Comparison of ENCODE assay signal across 15 cellular contexts in the genomic region with DNA sequence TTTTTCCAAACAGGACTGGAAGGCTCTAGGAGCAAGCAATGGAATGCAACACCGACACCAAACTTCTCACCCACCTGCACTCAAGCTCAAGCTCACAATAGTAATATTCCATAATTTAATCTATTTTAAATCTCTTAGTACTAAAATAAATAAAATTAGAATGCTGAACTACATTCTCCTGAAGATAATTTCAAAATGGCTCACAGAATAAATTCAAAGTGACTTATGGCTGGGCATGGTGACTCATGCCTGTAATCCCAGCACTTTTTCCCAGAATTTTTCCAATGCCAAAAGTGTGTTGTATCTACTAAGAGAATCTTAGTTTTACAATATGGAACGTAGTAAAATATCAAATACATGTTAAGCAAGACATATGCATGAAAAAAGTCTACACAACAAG.
"Had no signal": no experiment of that assay in that cellular context is flagged by ENCODE, and none has a peak within 500 bp of the region (broad histone marks: within the 10 kb centered on the region; RNA-seq: fewer than 3 reads in every experiment).

No MANE protein-coding gene starts in this region.

- H3K36me3 ChIP-seq: heart left ventricle, neutrophil, tibial artery had no signal

- ATAC-seq: heart left ventricle; naive thymus-derived CD4-positive, alpha-beta T cell; right cardiac atrium had no signal

- H3K27me3 ChIP-seq: heart left ventricle, neutrophil, tibial artery had no signal

- H3K27ac ChIP-seq: heart left ventricle, neutrophil, tibial artery had no signal

- H3K4me3 Mint-ChIP-seq: dendritic cell treated with granulocyte-macrophage colony-stimulating factor and Interleukin-4, amounts not matched to agents 40 ng/mL and 50 ng/mL, for 4 days; naive thymus-derived CD4-positive, alpha-beta T cell; nephron progenitor cell had no signal

- H3K27ac Mint-ChIP-seq: dendritic cell treated with granulocyte-macrophage colony-stimulating factor and Interleukin-4, amounts not matched to agents 40 ng/mL and 50 ng/mL, for 4 days; nephron progenitor cell had no signal

- H3K27me3 Mint-ChIP-seq: dendritic cell treated with granulocyte-macrophage colony-stimulating factor and Interleukin-4, amounts not matched to agents 40 ng/mL and 50 ng/mL, for 4 days; naive thymus-derived CD4-positive, alpha-beta T cell had no signal

- H3K9me3 ChIP-seq: heart left ventricle, neutrophil, tibial artery had no signal

- DNase-seq: cerebellar nuclear complex; erythroblast; heart left ventricle; hypothalamus; kidney glomerular epithelial cell; mesendoderm; naive thymus-derived CD4-positive, alpha-beta T cell; nephron progenitor cell; right cardiac atrium; small intestine; stimulated activated CD4-positive, alpha-beta T cell treated with anti-CD3 and anti-CD28 coated beads, Interleukin-12 subunit alpha, Interleukin-12 subunit beta, amount 100 ng/mL, for 4 hours; stimulated activated naive CD4-positive, alpha-beta T cell treated with Interleukin-2 at 50 U/mL for 16 hours; tibial artery had no signal

- H3K4me3 ChIP-seq: heart left ventricle, tibial artery had no signal

- H3K9me3 Mint-ChIP-seq: dendritic cell treated with granulocyte-macrophage colony-stimulating factor and Interleukin-4, amounts not matched to agents 40 ng/mL and 50 ng/mL, for 4 days; nephron progenitor cell had no signal
